ENCODE assay signal across 22 cellular contexts in the genomic region with DNA sequence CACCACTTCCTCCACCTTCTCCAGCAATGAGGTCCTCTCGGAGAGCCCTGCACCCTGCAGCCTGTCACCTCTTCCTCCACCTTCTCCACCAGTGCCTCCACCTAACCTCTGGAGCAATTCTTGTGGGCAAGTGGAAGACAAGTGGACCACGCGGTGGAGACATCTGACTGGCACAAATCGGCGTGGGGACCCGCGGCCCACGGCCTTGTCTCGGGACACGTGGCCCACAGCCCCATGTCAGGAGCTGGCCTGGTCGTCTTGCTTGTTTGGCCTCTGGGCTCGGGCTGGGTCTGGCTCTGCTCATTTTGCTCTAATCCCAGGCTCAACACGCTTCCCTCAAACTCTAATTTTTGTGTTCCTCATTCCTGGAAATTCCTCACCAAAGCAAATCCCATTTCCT.
DNase-seq lines count a peak whose midpoint lies in the region; TF ChIP-seq lines count a peak whose summit lies in the region.
"Had no signal": no experiment of that assay in that cellular context is flagged by ENCODE, and none has a peak within 500 bp of the region (broad histone marks: within the 10 kb centered on the region; RNA-seq: fewer than 3 reads in every experiment).

No MANE protein-coding gene starts in this region.

- no peak overlapping the region for H3K27ac Mint-ChIP-seq in activated T-helper 1 cell treated with anti-CD3 and anti-CD28 coated beads, Interleukin-12 subunit alpha, Interleukin-12 subunit beta, Interleukin-2, Interleukin-4 antibody, amounts not matched to agents 30 ng/mL and 10 ng/mL and 1 ng/mL, durations not matched to agents 14 hours and 24 hours and 36 hours
- H3K27ac Mint-ChIP-seq: CD4-positive, alpha-beta T cell had no signal

- H3K9me3 ChIP-seq in MM.1S (replicated peaks; ENCODE audit: insufficient read depth, low read length): no peaks in the 10 kb centered on the region
- H3K9me3 ChIP-seq: A549; BE2C; BLaER1 treated with 17β-estradiol and CSF1 and Interleukin-3, amounts not matched to agents 10 nM and 100 nM had no signal

- H3K36me3 Mint-ChIP-seq in activated T-helper 1 cell treated with anti-CD3 and anti-CD28 coated beads, Interleukin-12 subunit alpha, Interleukin-12 subunit beta, Interleukin-2, Interleukin-4 antibody, amounts not matched to agents 30 ng/mL and 10 ng/mL and 1 ng/mL, durations not matched to agents 14 hours and 24 hours and 36 hours (ENCODE audit: low read depth): no peaks in the 10 kb centered on the region
- H3K36me3 Mint-ChIP-seq: CD14-positive monocyte had no signal

- H2AFZ ChIP-seq in MM.1S (ENCODE audit: low read length): no peak overlapping the region
- H2AFZ ChIP-seq: GM23248 had no signal

- H3K9me2 ChIP-seq in MM.1S (replicated peaks; ENCODE audit: insufficient read depth, low read length): no peaks in the 10 kb centered on the region

- DNase-seq in MM.1S (no peak), coronary artery (ENCODE audit: low spot score) (peak; percentile 31), mesenteric fat pad (ENCODE audit: low spot score) (peak; percentile 88), SK-N-DZ (ENCODE audit: low spot score) (no peak), islet precursor cell (no peak)
- no peak for DNase-seq in activated T-helper 1 cell treated with anti-CD3 and anti-CD28 coated beads, Interleukin-12 subunit alpha, Interleukin-12 subunit beta, Interleukin-2, Interleukin-4 antibody, amounts not matched to agents 30 ng/mL and 10 ng/mL and 1 ng/mL, durations not matched to agents 14 hours and 24 hours and 36 hours (ENCODE audit: low spot score)
- DNase-seq: 8988T; ACHN; AML-193; BE2C; Calu3; CD4-positive, alpha-beta T cell; COR-L47; DMS53; DMS79 treated with DMSO at 0.1 percent for 48 hours; GF-D8; GM23248; H7; HCEC 1CT had no signal

- no peak overlapping the region for H3K4me2 ChIP-seq in MM.1S (ENCODE audit: low read depth, low read length)
- H3K4me2 ChIP-seq: A549; BLaER1 treated with 17β-estradiol and CSF1 and Interleukin-3, amounts not matched to agents 10 nM and 100 nM had no signal

- no peaks in the 10 kb centered on the region for H3K36me3 ChIP-seq in MM.1S (replicated peaks; ENCODE audit: insufficient read depth, low read length)
- H3K36me3 ChIP-seq: BE2C; BLaER1 treated with 17β-estradiol and CSF1 and Interleukin-3, amounts not matched to agents 10 nM and 100 nM had no signal

- peaks cover 4% of the 10 kb centered on the region; the same call in 1 of the 2 replicates for H3K4me1 ChIP-seq in MM.1S (ENCODE audit: low read length)
- H3K4me1 ChIP-seq: A549, BE2C had no signal

- H3K79me2 ChIP-seq in MM.1S (ENCODE audit: low read length): no peaks in the 10 kb centered on the region

- H3K4me3 Mint-ChIP-seq in activated T-helper 1 cell treated with anti-CD3 and anti-CD28 coated beads, Interleukin-12 subunit alpha, Interleukin-12 subunit beta, Interleukin-2, Interleukin-4 antibody, amounts not matched to agents 30 ng/mL and 10 ng/mL and 1 ng/mL, durations not matched to agents 14 hours and 24 hours and 36 hours: no peak overlapping the region
- H3K4me3 Mint-ChIP-seq: CD14-positive monocyte; CD4-positive, alpha-beta T cell had no signal

- TF ChIP-seq CTCF in MM.1S (IDR thresholded peaks at IDR 0.05; ENCODE audit: low read length) (no peak), coronary artery (IDR thresholded peaks at IDR 0.05) (no peak)

- H3F3A ChIP-seq in MM.1S (ENCODE audit: insufficient read depth, low read length): 0 out of 2 replicates have a peak, but pooled peaks cover 4% of the 10 kb centered on the region

- H3K9me3 Mint-ChIP-seq in activated T-helper 1 cell treated with anti-CD3 and anti-CD28 coated beads, Interleukin-12 subunit alpha, Interleukin-12 subunit beta, Interleukin-2, Interleukin-4 antibody, amounts not matched to agents 30 ng/mL and 10 ng/mL and 1 ng/mL, durations not matched to agents 14 hours and 24 hours and 36 hours: peaks cover 8% of the 10 kb centered on the region

- no peaks in the 10 kb centered on the region for H3K27me3 ChIP-seq in MM.1S (replicated peaks; ENCODE audit: insufficient read depth, low read length)
- H3K27me3 ChIP-seq: BE2C had no signal

- H3K4me3 ChIP-seq in MM.1S (ENCODE audit: low read length) (no peak overlapping the region), coronary artery (no peak overlapping the region)
- H3K4me3 ChIP-seq: A549; BLaER1 treated with 17β-estradiol and CSF1 and Interleukin-3, amounts not matched to agents 10 nM and 100 nM; GM23248 had no signal

- no peak overlapping the region for H3K9ac ChIP-seq in MM.1S (ENCODE audit: low read length)
- H3K9ac ChIP-seq: BLaER1 treated with 17β-estradiol and CSF1 and Interleukin-3, amounts not matched to agents 10 nM and 100 nM; GM23248 had no signal

- intact Hi-C loops in activated T-helper 1 cell treated with anti-CD3 and anti-CD28 coated beads, Interleukin-12 subunit alpha, Interleukin-12 subunit beta, Interleukin-2, Interleukin-4 antibody, amounts not matched to agents 30 ng/mL and 10 ng/mL and 1 ng/mL, durations not matched to agents 14 hours and 24 hours and 36 hours (cut with micrococcal nuclease): no loop called here

- no peaks in the 10 kb centered on the region for H4K20me1 ChIP-seq in MM.1S (ENCODE audit: insufficient read depth, low read length)
- H4K20me1 ChIP-seq: BLaER1 treated with 17β-estradiol and CSF1 and Interleukin-3, amounts not matched to agents 10 nM and 100 nM had no signal

- H3K27me3 Mint-ChIP-seq in activated T-helper 1 cell treated with anti-CD3 and anti-CD28 coated beads, Interleukin-12 subunit alpha, Interleukin-12 subunit beta, Interleukin-2, Interleukin-4 antibody, amounts not matched to agents 30 ng/mL and 10 ng/mL and 1 ng/mL, durations not matched to agents 14 hours and 24 hours and 36 hours (ENCODE audit: insufficient read depth): peaks cover 5% of the 10 kb centered on the region

- H3K4me1 Mint-ChIP-seq in activated T-helper 1 cell treated with anti-CD3 and anti-CD28 coated beads, Interleukin-12 subunit alpha, Interleukin-12 subunit beta, Interleukin-2, Interleukin-4 antibody, amounts not matched to agents 30 ng/mL and 10 ng/mL and 1 ng/mL, durations not matched to agents 14 hours and 24 hours and 36 hours (ENCODE audit: low read depth): no peaks in the 10 kb centered on the region
- H3K4me1 Mint-ChIP-seq: CD14-positive monocyte had no signal

- peak overlapping the region; percentile 29; the same call in 1 of the 2 replicates for H3K27ac ChIP-seq in MM.1S (ENCODE audit: low read length)
- no peak overlapping the region for H3K27ac ChIP-seq in coronary artery
- H3K27ac ChIP-seq: A549; BLaER1 treated with 17β-estradiol and CSF1 and Interleukin-3, amounts not matched to agents 10 nM and 100 nM; GM23248 had no signal

Comparison
In these comparisons a context has a peak if more than half of its experiments do, and no peak if none do; other contexts are left out.
1. DNase-seq: peak in coronary artery (single experiment) and mesenteric fat pad (single experiment); none in MM.1S (single experiment), SK-N-DZ (single experiment), islet precursor cell (single experiment) and activated T-helper 1 cell treated with anti-CD3 and anti-CD28 coated beads, Interleukin-12 subunit alpha, Interleukin-12 subunit beta, Interleukin-2, Interleukin-4 antibody, amounts not matched to agents 30 ng/mL and 10 ng/mL and 1 ng/mL, durations not matched to agents 14 hours and 24 hours and 36 hours (single experiment).